In the genomic region with DNA sequence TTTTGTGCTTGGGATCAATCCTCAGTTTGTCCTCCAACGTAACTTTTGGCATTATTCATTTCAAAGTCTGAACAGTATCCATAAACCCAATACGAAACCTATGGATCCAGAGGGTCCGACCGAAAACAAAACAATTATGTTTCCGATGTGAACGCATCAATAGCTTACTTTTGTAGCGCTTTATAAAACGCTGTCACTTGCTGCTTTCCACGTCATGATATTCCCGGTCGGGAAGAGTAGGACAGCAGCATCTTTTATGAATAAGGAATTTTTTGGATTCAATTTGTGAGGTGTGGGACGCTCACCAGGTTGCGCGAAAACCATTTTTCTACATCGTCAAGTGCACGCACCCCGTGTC, we compare ENCODE assay signal across 8 cellular contexts.
DNase-seq lines count a peak whose midpoint lies in the region; TF ChIP-seq lines count a peak whose summit lies in the region.

No MANE protein-coding gene starts in this region.

- H3K4me3 ChIP-seq in lower leg skin (ENCODE audit: low read depth, poor library complexity, severe bottlenecking) = peak overlapping the region; percentile 66

- peaks cover 9% of the 10 kb centered on the region for H3K4me1 Mint-ChIP-seq in activated naive CD4-positive, alpha-beta T cell treated with anti-CD3 and anti-CD28 coated beads for 36 hours (ENCODE audit: low read depth)
- no peaks in the 10 kb centered on the region for H3K4me1 Mint-ChIP-seq in type B pancreatic cell (ENCODE audit: unreplicated experiment)

- TF ChIP-seq CTCF in lower leg skin (IDR thresholded peaks at IDR 0.05) = no peak
- TF ChIP-seq CTCF in type B pancreatic cell (conservative IDR thresholded peaks at IDR 0.05) = no peak

- H3K9me3 Mint-ChIP-seq in activated naive CD4-positive, alpha-beta T cell treated with anti-CD3 and anti-CD28 coated beads for 36 hours = peaks cover 3% of the 10 kb centered on the region
- peaks cover 5% of the 10 kb centered on the region for H3K9me3 Mint-ChIP-seq in type B pancreatic cell

- WGBS in lower leg skin, 2 donors = 2 to 4% methylated on average over 17 of the region's 17 CpGs

- CTCF ChIA-PET in activated naive CD4-positive, alpha-beta T cell treated with anti-CD3 and anti-CD28 coated beads for 36 hours (lab: Charles Lee) = no interaction called here

- H3K27ac Mint-ChIP-seq in activated naive CD4-positive, alpha-beta T cell treated with anti-CD3 and anti-CD28 coated beads for 36 hours = peak overlapping the region; percentile 95
- peak overlapping the region; percentile 92 for H3K27ac Mint-ChIP-seq in type B pancreatic cell

- peaks cover 5% of the 10 kb centered on the region for H3K27me3 Mint-ChIP-seq in activated naive CD4-positive, alpha-beta T cell treated with anti-CD3 and anti-CD28 coated beads for 36 hours (ENCODE audit: low read depth)
- H3K27me3 Mint-ChIP-seq in type B pancreatic cell = no peaks in the 10 kb centered on the region

- H3K36me3 Mint-ChIP-seq in activated naive CD4-positive, alpha-beta T cell treated with anti-CD3 and anti-CD28 coated beads for 36 hours (ENCODE audit: low read depth) = peaks cover 4% of the 10 kb centered on the region
- peaks cover 7% of the 10 kb centered on the region for H3K36me3 Mint-ChIP-seq in type B pancreatic cell

- DNase-seq in activated naive CD4-positive, alpha-beta T cell treated with anti-CD3 and anti-CD28 coated beads for 36 hours = no peak
- no peak for DNase-seq in activated naive CD4-positive, alpha-beta T cell treated with anti-CD3 and anti-CD28 coated beads, Interleukin-2, amount 50 U/mL, for 16 hours
- DNase-seq in amniotic epithelial cell (ENCODE audit: low read depth) (peak; percentile 11), lower leg skin (ENCODE audit: low spot score in 2 of 2) (no peak), type B pancreatic cell (ENCODE audit: extremely low spot score, unreplicated experiment) (no peak), GF-D8 (lab: John Stamatoyannopoulos, UW) (no peak)
- DNase-seq in activated effector memory CD4-positive, alpha-beta T cell treated with anti-CD3 and anti-CD28 coated beads, Interleukin-2, amount 50 U/mL, for 16 hours = no peak
- no peak for DNase-seq in stimulated activated naive CD4-positive, alpha-beta T cell (lab: John Stamatoyannopoulos, UW)

- intact Hi-C loops in activated naive CD4-positive, alpha-beta T cell treated with anti-CD3 and anti-CD28 coated beads for 36 hours (cut with micrococcal nuclease) = no loop called here
- intact Hi-C loops in lower leg skin (cut with DNase I; ENCODE audit: low total_unique reads) = no loop called here

- peak overlapping the region; percentile 100 for H3K4me3 Mint-ChIP-seq in activated naive CD4-positive, alpha-beta T cell treated with anti-CD3 and anti-CD28 coated beads for 36 hours
- peak overlapping the region; percentile 94 for H3K4me3 Mint-ChIP-seq in type B pancreatic cell

- no peak for TF ChIP-seq POLR2A in lower leg skin (IDR thresholded peaks at IDR 0.05)
